ENCODE assay signal across 19 cellular contexts in the genomic region with DNA sequence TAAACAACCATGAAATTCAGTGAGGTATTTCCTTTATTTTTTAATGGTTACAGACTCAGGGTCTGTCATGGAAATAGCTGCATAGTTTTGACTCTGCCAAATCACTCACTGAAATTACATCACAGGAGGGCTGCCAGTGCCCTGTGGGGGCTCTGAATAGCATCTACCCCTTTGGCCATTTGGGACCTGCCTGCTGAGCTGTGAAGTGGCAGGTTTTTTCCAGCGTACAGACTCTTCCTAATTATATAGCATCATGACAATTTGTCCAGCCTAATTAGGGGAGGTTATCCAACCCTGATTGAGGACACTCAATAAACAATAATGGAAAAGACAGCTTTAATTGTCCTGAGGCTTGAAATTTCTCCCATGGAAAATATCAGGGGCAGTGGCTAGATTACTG. TPM values are rescaled to one million over a fixed set of nuclear protein-coding genes. Genes with fewer than 3 reads are reported as not detected.
DNase-seq lines count a peak whose midpoint lies in the region; ATAC-seq and TF ChIP-seq lines count a peak whose summit lies in the region.
"Had no signal": no experiment of that assay in that cellular context is flagged by ENCODE, and none has a peak within 500 bp of the region (broad histone marks: within the 10 kb centered on the region; RNA-seq: fewer than 3 reads in every experiment).

No MANE protein-coding gene starts in this region.

- H3K9me3 Mint-ChIP-seq in natural killer cell, result no peaks in the 10 kb centered on the region
- no peaks in the 10 kb centered on the region for H3K9me3 Mint-ChIP-seq in natural killer cell treated with Interleukin-12 subunit alpha and Interleukin-12 subunit beta and Interleukin-15 and Interleukin-18, amount 100 ng/mL, for 72 hours
- no peaks in the 10 kb centered on the region for H3K9me3 Mint-ChIP-seq in memory B cell
- H3K9me3 Mint-ChIP-seq: CD8-positive, alpha-beta memory T cell; HFFc6 had no signal

- H3K4me3 Mint-ChIP-seq in natural killer cell (peak overlapping the region; percentile 76), memory B cell (peak overlapping the region; percentile 8)
- no peak overlapping the region for H3K4me3 Mint-ChIP-seq in natural killer cell treated with Interleukin-12 subunit alpha and Interleukin-12 subunit beta and Interleukin-15 and Interleukin-18, amount 100 ng/mL, for 72 hours
- H3K4me3 Mint-ChIP-seq: HFFc6 had no signal

- TF ChIP-seq CTCF in natural killer cell (IDR thresholded peaks at IDR 0.05), result no peak
- TF ChIP-seq CTCF in psoas muscle (IDR thresholded peaks at IDR 0.05), result no peak
- no peak for TF ChIP-seq CTCF in dorsolateral prefrontal cortex (IDR thresholded peaks at IDR 0.05 in 54 of 56, conservative IDR thresholded peaks at IDR 0.05 in 2 of 56; ENCODE audit: low read depth in 1 of 56, partially characterized antibody in 56 of 56)

- no peak overlapping the region for H3K27ac ChIP-seq in psoas muscle
- H3K27ac ChIP-seq in dorsolateral prefrontal cortex, result no peak overlapping the region
- H3K27ac ChIP-seq: BLaER1 treated with 17β-estradiol and CSF1 and Interleukin-3, amounts not matched to agents 10 nM and 100 nM; GM23248 had no signal

- peaks cover 46 to 57% of the 10 kb centered on the region in 2 donors for H3K27me3 Mint-ChIP-seq in natural killer cell (ENCODE audit: low read depth in 2 of 2)
- peaks cover 33 to 48% of the 10 kb centered on the region in 2 donors for H3K27me3 Mint-ChIP-seq in natural killer cell treated with Interleukin-12 subunit alpha and Interleukin-12 subunit beta and Interleukin-15 and Interleukin-18, amount 100 ng/mL, for 72 hours
- H3K27me3 Mint-ChIP-seq in memory B cell, result peaks cover 2% of the 10 kb centered on the region

- H3K27me3 ChIP-seq in psoas muscle (ENCODE audit: insufficient read depth in 3 of 3, low read length in 2 of 3) (peaks cover 0 to 59% (median 20%) of the 10 kb centered on the region in 3 donors), dorsolateral prefrontal cortex (peaks cover 0 to 78% (median 31%) of the 10 kb centered on the region in 45 donors)
- H3K27me3 ChIP-seq: MG63 had no signal

- peaks cover 10% of the 10 kb centered on the region for H3K4me1 ChIP-seq in psoas muscle

- DNase-seq in natural killer cell, result no peak
- DNase-seq in natural killer cell treated with Interleukin-12 subunit alpha and Interleukin-12 subunit beta and Interleukin-15 and Interleukin-18, amount 100 ng/mL, for 72 hours (ENCODE audit: low spot score), result no peak
- peak; percentile 14 for DNase-seq in NCI-H146 treated with DMSO at 0.1 percent for 48 hours (lab: John Stamatoyannopoulos, UW; ENCODE audit: unreplicated experiment)
- DNase-seq in memory B cell (ENCODE audit: low spot score in 2 of 2), result no peak
- no peak for DNase-seq in psoas muscle
- DNase-seq in dorsolateral prefrontal cortex, result no peak
- DNase-seq in NCI-H2029 (lab: John Stamatoyannopoulos, UW), result no peak
- DNase-seq: CD8-positive, alpha-beta memory T cell; GM23248; HFFc6; Karpas-422; MG63; NCI-H1092; NCI-H2029 treated with DMSO at 0.1 percent for 48 hours; NCI-H510A treated with DMSO at 0.1 percent for 48 hours; SHP77 had no signal

- H3K4me3 ChIP-seq in psoas muscle, result no peak overlapping the region
- no peak overlapping the region for H3K4me3 ChIP-seq in dorsolateral prefrontal cortex
- H3K4me3 ChIP-seq: BLaER1 treated with 17β-estradiol and CSF1 and Interleukin-3, amounts not matched to agents 10 nM and 100 nM; GM23248; MG63 had no signal

- intact Hi-C loops in natural killer cell (cut with micrococcal nuclease) (no loop called here), psoas muscle (cut with DNase I) (no loop called here), dorsolateral prefrontal cortex (cut with DNase I) (no loop called here)

- H3K27ac Mint-ChIP-seq in natural killer cell (no peak overlapping the region), memory B cell (no peak overlapping the region)
- no peak overlapping the region for H3K27ac Mint-ChIP-seq in natural killer cell treated with Interleukin-12 subunit alpha and Interleukin-12 subunit beta and Interleukin-15 and Interleukin-18, amount 100 ng/mL, for 72 hours
- H3K27ac Mint-ChIP-seq: HFFc6 had no signal

- 79 to 88% (median 86%) methylated on average over 1 of the region's 1 CpG for WGBS in psoas muscle, 3 donors

- no peaks in the 10 kb centered on the region for H3K36me3 ChIP-seq in psoas muscle (ENCODE audit: insufficient read depth in 1 of 2, low read depth in 1 of 2)
- H3K36me3 ChIP-seq: MG63 had no signal

- ATAC-seq in natural killer cell (no peak), memory B cell (ENCODE audit: low read depth) (no peak), psoas muscle (no peak)
- ATAC-seq in natural killer cell treated with Interleukin-12 subunit alpha and Interleukin-12 subunit beta and Interleukin-15 and Interleukin-18, amount 100 ng/mL, for 72 hours, result no peak
- ATAC-seq: HepG2, SK-N-SH treated with all-trans-retinoic acid at 6 μM for 48 hours had no signal

- no peaks in the 10 kb centered on the region for H3K36me3 Mint-ChIP-seq in natural killer cell
- peaks cover 6% of the 10 kb centered on the region for H3K36me3 Mint-ChIP-seq in natural killer cell treated with Interleukin-12 subunit alpha and Interleukin-12 subunit beta and Interleukin-15 and Interleukin-18, amount 100 ng/mL, for 72 hours
- H3K36me3 Mint-ChIP-seq in memory B cell, result no peaks in the 10 kb centered on the region
- H3K36me3 Mint-ChIP-seq: CD8-positive, alpha-beta memory T cell had no signal

- H3K4me1 Mint-ChIP-seq in natural killer cell, result peaks cover 0 to 15% of the 10 kb centered on the region in 2 donors
- peaks cover 9 to 14% of the 10 kb centered on the region in 2 donors for H3K4me1 Mint-ChIP-seq in natural killer cell treated with Interleukin-12 subunit alpha and Interleukin-12 subunit beta and Interleukin-15 and Interleukin-18, amount 100 ng/mL, for 72 hours (ENCODE audit: low read depth in 2 of 2)
- H3K4me1 Mint-ChIP-seq in memory B cell, result peaks cover 14% of the 10 kb centered on the region

- H3K9me3 ChIP-seq in psoas muscle, result no peaks in the 10 kb centered on the region
- H3K9me3 ChIP-seq: BLaER1 treated with 17β-estradiol and CSF1 and Interleukin-3, amounts not matched to agents 10 nM and 100 nM; MG63 had no signal

RNA-seq across cellular contexts. Expression of a gene that starts 1.8 kb away (rescaled TPM):
- under 1 TPM in 2 of 3 donors, not detected in 1; 0.27 to 0.73 TPM for total RNA-seq in natural killer cell
- 1 to 10 TPM in 1 of 2 donors, under 1 TPM in 1; 0.14 to 1.3 TPM for total RNA-seq in natural killer cell treated with Interleukin-12 subunit alpha and Interleukin-12 subunit beta and Interleukin-15 and Interleukin-18, amount 100 ng/mL, for 72 hours
- total RNA-seq in psoas muscle, result 1 to 10 TPM in 1 of 4 donors, under 1 TPM in 3; 0.52 to 1.4 (median 0.88) TPM
- under 1 TPM; 0.32 to 0.38 (median 0.35) TPM for polyA plus RNA-seq in psoas muscle
- total RNA-seq in dorsolateral prefrontal cortex, result 10 to 100 TPM in 6 of 120 experiments, 1 to 10 TPM in 114; 2.0 to 32.9 (median 5.0) TPM
- total RNA-seq: GM23248, HFFc6 had no signal
- polyA plus RNA-seq: GM23248 had no signal
